19 cellular contexts compared by ENCODE assay signal in the genomic region with DNA sequence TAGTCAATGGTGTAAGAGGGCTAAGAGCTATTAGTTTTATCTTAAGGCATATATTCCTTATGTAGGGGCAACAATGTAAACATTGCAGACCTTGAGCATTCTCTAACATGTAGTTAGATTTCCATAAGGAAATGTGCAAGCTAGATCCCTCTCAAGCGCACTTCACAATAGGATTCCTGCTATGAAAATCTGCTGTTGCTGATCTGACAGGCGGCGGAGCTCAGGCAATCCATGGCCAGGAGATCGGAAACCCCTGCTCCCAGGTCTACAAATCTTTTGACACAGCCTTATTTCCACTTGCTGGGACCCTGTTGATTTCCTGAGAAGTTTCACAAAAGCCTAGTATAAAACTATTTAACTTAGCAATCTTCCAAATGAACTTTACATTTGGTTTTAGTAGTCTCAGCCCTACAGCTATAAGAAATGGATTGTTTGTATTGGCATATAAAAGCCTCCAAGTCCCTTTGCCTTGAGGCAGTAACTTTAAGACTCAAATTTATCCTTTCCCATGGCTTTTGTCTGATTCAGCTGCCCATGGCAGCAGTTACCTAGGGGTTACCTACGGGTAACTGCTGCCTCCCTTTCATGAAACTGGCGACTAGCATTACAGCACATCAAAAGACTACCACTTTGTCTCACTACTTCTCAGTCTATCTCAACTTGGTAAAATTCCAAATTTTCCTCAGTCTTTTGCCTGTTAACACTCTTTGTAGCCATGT. TPM values are rescaled to one million over a fixed set of nuclear protein-coding genes. Genes with fewer than 3 reads are reported as not detected.
DNase-seq lines count a peak whose midpoint lies in the region; ATAC-seq and TF ChIP-seq lines count a peak whose summit lies in the region.
"Had no signal": no experiment of that assay in that cellular context is flagged by ENCODE, and none has a peak within 500 bp of the region (broad histone marks: within the 10 kb centered on the region; RNA-seq: fewer than 3 reads in every experiment).

No MANE protein-coding gene starts in this region.

- H3K27me3 ChIP-seq in Karpas-422 (ENCODE audit: low read length) (no peaks in the 10 kb centered on the region), gastrocnemius medialis (no peaks in the 10 kb centered on the region)
- H3K27me3 ChIP-seq: esophagus muscularis mucosa had no signal

- peak overlapping the region; percentile 65 for H3K27ac Mint-ChIP-seq in activated naive CD4-positive, alpha-beta T cell treated with anti-CD3 and anti-CD28 coated beads, Interleukin-2, amount 50 U/mL, for 24 hours
- H3K27ac Mint-ChIP-seq in effector memory CD8-positive, alpha-beta T cell: peak overlapping the region; percentile 27 to 89

- H3K4me1 ChIP-seq in Karpas-422 (ENCODE audit: low read length) (no peaks in the 10 kb centered on the region), gastrocnemius medialis (peaks cover 2 to 5% of the 10 kb centered on the region in 2 donors)
- H3K4me1 ChIP-seq: esophagus muscularis mucosa, parathyroid adenoma had no signal

- H3K9me3 Mint-ChIP-seq in activated naive CD4-positive, alpha-beta T cell treated with anti-CD3 and anti-CD28 coated beads, Interleukin-2, amount 50 U/mL, for 24 hours: no peaks in the 10 kb centered on the region
- H3K9me3 Mint-ChIP-seq in effector memory CD8-positive, alpha-beta T cell: no peaks in the 10 kb centered on the region

- H3K27ac ChIP-seq in Karpas-422 (ENCODE audit: low read length) (no peak overlapping the region), gastrocnemius medialis (peak overlapping the region in 3 of 4 donors; percentile 6 to 58 (median 6))
- H3K27ac ChIP-seq: esophagus muscularis mucosa, HL-60, parathyroid adenoma, PC-9 had no signal

- no peak overlapping the region for H3K9ac ChIP-seq in Karpas-422 (ENCODE audit: low read length)
- H3K9ac ChIP-seq: parathyroid adenoma had no signal

- peaks cover 56% of the 10 kb centered on the region for H3K36me3 ChIP-seq in Karpas-422 (ENCODE audit: insufficient read depth, low read length)
- H3K36me3 ChIP-seq in gastrocnemius medialis: peaks cover 0 to 57% of the 10 kb centered on the region in 2 donors

- no peaks in the 10 kb centered on the region for H3K79me2 ChIP-seq in Karpas-422 (ENCODE audit: low read length)
- H3K79me2 ChIP-seq: parathyroid adenoma had no signal

- in situ Hi-C loops in gastrocnemius medialis (cut with MboI; ENCODE audit: low sequenced_read_pairs in 4 of 4): no loop called here

- no peak overlapping the region for H3K4me2 ChIP-seq in Karpas-422 (ENCODE audit: low read depth, low read length, poor library complexity, severe bottlenecking)
- H3K4me2 ChIP-seq: PC-9 had no signal

- H3K4me1 Mint-ChIP-seq in activated naive CD4-positive, alpha-beta T cell treated with anti-CD3 and anti-CD28 coated beads, Interleukin-2, amount 50 U/mL, for 24 hours: no peaks in the 10 kb centered on the region
- peaks cover 6 to 16% of the 10 kb centered on the region in 2 donors for H3K4me1 Mint-ChIP-seq in effector memory CD8-positive, alpha-beta T cell (ENCODE audit: low read depth in 2 of 2)

- H3K4me3 Mint-ChIP-seq in activated naive CD4-positive, alpha-beta T cell treated with anti-CD3 and anti-CD28 coated beads, Interleukin-2, amount 50 U/mL, for 24 hours: no peak overlapping the region
- H3K4me3 Mint-ChIP-seq in effector memory CD8-positive, alpha-beta T cell: peak overlapping the region; percentile 14 to 20

- TF ChIP-seq CTCF in gastrocnemius medialis (IDR thresholded peaks at IDR 0.05 in 4 of 5, conservative IDR thresholded peaks at IDR 0.05 in 1 of 5): no peak

- no peaks in the 10 kb centered on the region for H3K9me2 ChIP-seq in Karpas-422 (replicated peaks; ENCODE audit: insufficient read depth, low read length)

- DNase-seq in activated naive CD4-positive, alpha-beta T cell treated with anti-CD3 and anti-CD28 coated beads, Interleukin-2, amount 50 U/mL, for 16 hours: no peak
- DNase-seq in Karpas-422 (peak; percentile 42), gastrocnemius medialis (no peak), amygdala (lab: John Stamatoyannopoulos, UW) (no peak)
- no peak for DNase-seq in effector memory CD8-positive, alpha-beta T cell
- DNase-seq: activated CD4-positive, alpha-beta T cell treated with anti-CD3 and anti-CD28 coated beads, Interleukin-2, amount 50 U/mL, for 1 hour; dermis blood vessel endothelial cell; Kasumi-1; kidney glomerular epithelial cell; NCI-H187 treated with DMSO at 0.1 percent for 48 hours; NCI-H526; PC-9; small intestine had no signal

- H3K4me3 ChIP-seq in Karpas-422 (ENCODE audit: low read length): no peak overlapping the region
- H3K4me3 ChIP-seq in gastrocnemius medialis: no peak overlapping the region
- H3K4me3 ChIP-seq: esophagus muscularis mucosa, PC-9 had no signal

- H3K27me3 Mint-ChIP-seq in activated naive CD4-positive, alpha-beta T cell treated with anti-CD3 and anti-CD28 coated beads, Interleukin-2, amount 50 U/mL, for 24 hours: no peaks in the 10 kb centered on the region
- no peaks in the 10 kb centered on the region for H3K27me3 Mint-ChIP-seq in effector memory CD8-positive, alpha-beta T cell

- H3K9me3 ChIP-seq in Karpas-422 (ENCODE audit: low read length) (no peaks in the 10 kb centered on the region), gastrocnemius medialis (no peaks in the 10 kb centered on the region)
- H3K9me3 ChIP-seq: esophagus muscularis mucosa had no signal

- H4K20me1 ChIP-seq in Karpas-422 (ENCODE audit: insufficient read depth, low read depth, low read length): peaks cover 60% of the 10 kb centered on the region

- H3K36me3 Mint-ChIP-seq in activated naive CD4-positive, alpha-beta T cell treated with anti-CD3 and anti-CD28 coated beads, Interleukin-2, amount 50 U/mL, for 24 hours: peaks cover 25% of the 10 kb centered on the region
- peaks cover 97% of the 10 kb centered on the region for H3K36me3 Mint-ChIP-seq in effector memory CD8-positive, alpha-beta T cell (ENCODE audit: insufficient read depth)

- no peak for TF ChIP-seq POLR2A in gastrocnemius medialis (IDR thresholded peaks at IDR 0.05)

- intact Hi-C loops in gastrocnemius medialis (cut with DNase I; ENCODE audit: low total_unique reads): no loop called here

- ATAC-seq in effector memory CD8-positive, alpha-beta T cell (replicated peaks): no peak
- ATAC-seq in gastrocnemius medialis: no peak
- no peak for ATAC-seq in HG02840 (IDR thresholded peaks at IDR 0.05; ENCODE audit: low FRiP score, unreplicated experiment)
- ATAC-seq in GM21390 (IDR thresholded peaks at IDR 0.05; ENCODE audit: unreplicated experiment): no peak

- no peak overlapping the region for H2AFZ ChIP-seq in Karpas-422 (ENCODE audit: low read length)
- H2AFZ ChIP-seq: parathyroid adenoma, PC-9 had no signal

RNA-seq across cellular contexts. Expression of gene TRA2B, which starts 22.7 kb away (rescaled TPM):
- 328 and 331 TPM in 2 replicates for total RNA-seq in Karpas-422 (2014; rRNA removed; shearing (Covaris generic); ENCODE audit: low replicate concordance)
- total RNA-seq in gastrocnemius medialis: 100 to 1,000 TPM in 1 of 4 donors, 10 to 100 TPM in 3; 57.5 to 234 (median 65.1) TPM
